In the genomic region with DNA sequence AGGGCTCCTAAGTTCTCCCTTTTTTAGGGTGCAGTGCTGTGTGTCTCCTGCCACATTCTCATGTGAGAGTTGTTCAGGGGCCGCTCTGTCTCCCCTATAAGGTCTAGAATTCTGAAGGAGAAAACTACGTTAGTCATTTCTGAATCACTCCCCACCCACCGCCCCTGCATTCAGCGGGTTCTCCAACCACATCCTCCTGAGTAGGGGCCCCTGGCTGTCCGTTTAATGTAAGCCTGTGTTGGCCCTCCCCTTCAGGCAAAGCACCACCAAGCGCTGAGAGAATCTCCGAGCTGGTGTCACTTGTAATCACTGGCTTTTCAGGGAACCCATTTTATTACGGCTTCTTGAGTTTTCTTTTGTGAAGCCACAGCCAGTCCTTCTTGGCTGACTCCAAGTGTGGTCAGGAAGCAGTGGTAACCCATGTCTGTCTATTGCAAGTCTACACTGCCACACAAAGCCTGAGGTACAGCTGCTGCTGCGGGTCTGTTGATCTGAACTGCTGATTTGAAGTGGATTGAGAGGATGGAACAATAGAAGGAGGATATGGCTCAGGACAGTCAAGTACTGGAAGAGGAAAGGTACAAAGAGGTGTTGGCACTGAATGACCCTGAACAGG, we compare ENCODE assay signal across 9 cellular contexts. TPM values are rescaled to one million over a fixed set of nuclear protein-coding genes. Genes with fewer than 3 reads are reported as not detected.
DNase-seq lines count a peak whose midpoint lies in the region; ATAC-seq and TF ChIP-seq lines count a peak whose summit lies in the region.
"Had no signal": no experiment of that assay in that cellular context is flagged by ENCODE, and none has a peak within 500 bp of the region (broad histone marks: within the 10 kb centered on the region; RNA-seq: fewer than 3 reads in every experiment).

No MANE protein-coding gene starts in this region.

- H3K4me1 Mint-ChIP-seq in MCF 10A (ENCODE audit: insufficient read depth, unreplicated experiment) = no peaks in the 10 kb centered on the region

- H3K27me3 ChIP-seq in RWPE2 (ENCODE audit: insufficient read depth, poor library complexity, severe bottlenecking) (no peaks in the 10 kb centered on the region), WERI-Rb-1 (ENCODE audit: insufficient read depth, low read depth, severe bottlenecking) (no peaks in the 10 kb centered on the region)

- intact Hi-C loops in MCF 10A (cut with micrococcal nuclease) = no loop called here

- no peaks in the 10 kb centered on the region for H3K4me1 ChIP-seq in RWPE2 (ENCODE audit: insufficient read depth, poor library complexity, severe bottlenecking)

- no peak overlapping the region for H3K4me3 Mint-ChIP-seq in MCF 10A (ENCODE audit: unreplicated experiment)
- H3K4me3 Mint-ChIP-seq: IgD-negative memory B cell had no signal

- BruUV-seq in MCF 10A (replicated peaks; lab: Mats Ljungman, UMichigan) = no TSS peak

- H3K27me3 Mint-ChIP-seq in MCF 10A (ENCODE audit: insufficient read depth, unreplicated experiment) = no peaks in the 10 kb centered on the region

- peak; percentile 84 for ATAC-seq in GM18517 (IDR thresholded peaks at IDR 0.05; ENCODE audit: unreplicated experiment)
- ATAC-seq in HG02943 (IDR thresholded peaks at IDR 0.05; ENCODE audit: low read depth, unreplicated experiment) = peak; percentile 64
- ATAC-seq in RWPE2 (ENCODE audit: low read depth) = peak; percentile 21; the same call in 1 of the 3 replicates

- CTCF ChIA-PET in MCF 10A (lab: Yijun Ruan, JAX) = interaction anchor here (1.2 to 1.3 kb wide), 2 partner anchors 18 to 23 kb away, joined by 3 read pairs; no protein-coding TSS in a partner anchor

- H3K4me3 ChIP-seq in RWPE2 (ENCODE audit: severe bottlenecking) (no peak overlapping the region), WERI-Rb-1 (ENCODE audit: low read depth, low read length) (no peak overlapping the region)

- POLR2A ChIA-PET in MCF 10A (lab: Yijun Ruan, JAX) = no interaction called here

- TF ChIP-seq CTCF in RWPE2 (IDR thresholded peaks at IDR 0.05; ENCODE audit: poor library complexity, severe bottlenecking) (no peak), MCF 10A (IDR thresholded peaks at IDR 0.05; ENCODE audit: unreplicated experiment) (no peak), WERI-Rb-1 (IDR thresholded peaks at IDR 0.05; ENCODE audit: low read depth, low read length) (no peak)

- DNase-seq in RWPE2 (ENCODE audit: low spot score) = no peak
- DNase-seq in activated naive CD8-positive, alpha-beta T cell treated with anti-CD3 and anti-CD28 coated beads, Interleukin-2, amount 50 U/mL, for 16 hours (ENCODE audit: low read depth, low spot score) = peak; percentile 77
- DNase-seq in stimulated activated CD8-positive, alpha-beta memory T cell treated with anti-CD3 and anti-CD28 coated beads, Interleukin-4, amount 100 ng/mL, for 1 hour (ENCODE audit: low read depth in 2 of 2, low spot score in 1 of 2) = peak; percentile 28 to 47
- DNase-seq in NCI-H526 (lab: John Stamatoyannopoulos, UW) = no peak
- no peak for DNase-seq in MCF 10A (ENCODE audit: unreplicated experiment)
- no peak for DNase-seq in WERI-Rb-1

- H3K36me3 ChIP-seq in RWPE2 (ENCODE audit: low read depth) (no peaks in the 10 kb centered on the region), WERI-Rb-1 (no peaks in the 10 kb centered on the region)

- no peaks in the 10 kb centered on the region for H3K9me3 ChIP-seq in RWPE2 (ENCODE audit: severe bottlenecking)
- no peaks in the 10 kb centered on the region for H3K9me3 ChIP-seq in WERI-Rb-1 (ENCODE audit: severe bottlenecking)

- H3K27ac ChIP-seq in RWPE2 (ENCODE audit: poor library complexity, severe bottlenecking) (no peak overlapping the region), WERI-Rb-1 (no peak overlapping the region)

- no peak overlapping the region for H3K27ac Mint-ChIP-seq in MCF 10A (ENCODE audit: low read depth, unreplicated experiment)
- H3K27ac Mint-ChIP-seq: IgD-negative memory B cell had no signal

- H3K36me3 Mint-ChIP-seq in MCF 10A (ENCODE audit: insufficient read depth, unreplicated experiment) = no peaks in the 10 kb centered on the region

- H3K9me3 Mint-ChIP-seq in MCF 10A (ENCODE audit: unreplicated experiment) = no peaks in the 10 kb centered on the region

RNA-seq across cellular contexts. Expression of gene LCT, which starts 16.9 kb away (rescaled TPM):
- not detected in 2 replicates for total RNA-seq in MCF 10A (2022)

RNA-seq across cellular contexts. Expression of gene MCM6, which starts 56.1 kb away (rescaled TPM):
- 10.1 and 13.5 TPM in 2 replicates for total RNA-seq in MCF 10A (2022)

Comparison
In these comparisons a context has a peak if more than half of its experiments do, and no peak if none do; other contexts are left out.
1. ATAC-seq: peak in every context shown above with its lines; median percentile 84 in GM18517; 64 in HG02943; 21 in RWPE2.
2. DNase-seq: peak in activated naive CD8-positive, alpha-beta T cell treated with anti-CD3 and anti-CD28 coated beads, Interleukin-2, amount 50 U/mL, for 16 hours (single experiment) and stimulated activated CD8-positive, alpha-beta memory T cell treated with anti-CD3 and anti-CD28 coated beads, Interleukin-4, amount 100 ng/mL, for 1 hour (2 of 2); none in RWPE2 (single experiment), NCI-H526 (0 of 2), MCF 10A (single experiment) and WERI-Rb-1 (single experiment).